Comparison of ENCODE assay signal across 8 cellular contexts in genomic region chr12:32134144-32134888, GRCh38. TPM values are rescaled to one million over a fixed set of nuclear protein-coding genes. Genes with fewer than 3 reads are reported as not detected.
DNase-seq lines count a peak whose midpoint lies in the region; TF ChIP-seq lines count a peak whose summit lies in the region.

No MANE protein-coding gene starts in this region.

- H3K9me3 Mint-ChIP-seq in HFFc6 = no peaks in the 10 kb centered on the region

- H4K20me1 ChIP-seq in OCI-LY1 (ENCODE audit: insufficient read depth, low read length) = no peaks in the 10 kb centered on the region

- H3K79me2 ChIP-seq in OCI-LY1 (ENCODE audit: insufficient read depth, low read length) = peaks cover 7% of the 10 kb centered on the region

- peak overlapping the region; percentile 37; the same call in 1 of the 2 replicates for H3K9ac ChIP-seq in OCI-LY1 (ENCODE audit: low read length)

- H3K27ac ChIP-seq in OCI-LY1 (ENCODE audit: low read depth, low read length, poor library complexity, severe bottlenecking) (peak overlapping the region; percentile 99), ascending aorta (peak overlapping the region; percentile 3 to 58), spleen (peak overlapping the region in 5 of 8 donors; percentile 14 to 60 (median 44))

- H3K27me3 Mint-ChIP-seq in HFFc6 (ENCODE audit: insufficient read depth) = peaks cover 3% of the 10 kb centered on the region

- H3K27me3 ChIP-seq in OCI-LY1 (ENCODE audit: insufficient read depth, low read length) (no peaks in the 10 kb centered on the region), ascending aorta (no peaks in the 10 kb centered on the region), spleen (replicated peaks in 1 of 7) (no peaks in the 10 kb centered on the region)

- H3K9me3 ChIP-seq in OCI-LY1 (ENCODE audit: low read length) (no peaks in the 10 kb centered on the region), ascending aorta (no peaks in the 10 kb centered on the region), spleen (no peaks in the 10 kb centered on the region)

- WGBS in spleen, 5 donors = 25 to 51% (median 35%) methylated on average over 8 of the region's 8 CpGs

- H3K27ac Mint-ChIP-seq in HFFc6 = peak overlapping the region; percentile 76

- H3K4me1 ChIP-seq in OCI-LY1 (ENCODE audit: insufficient read depth, low read length, severe bottlenecking) (peaks cover 83% of the 10 kb centered on the region), ascending aorta (peaks cover 0 to 5% of the 10 kb centered on the region in 2 donors), spleen (peaks cover 6 to 33% (median 17%) of the 10 kb centered on the region in 6 donors)

- peak overlapping the region; percentile 9 for H3K4me3 ChIP-seq in OCI-LY1 (ENCODE audit: low read depth, low read length, poor library complexity, severe bottlenecking)
- no peak overlapping the region for H3K4me3 ChIP-seq in ascending aorta
- no peak overlapping the region for H3K4me3 ChIP-seq in spleen

- no peak overlapping the region for H2AFZ ChIP-seq in OCI-LY1 (ENCODE audit: low read length)

- TF ChIP-seq CTCF in GM13976 (IDR thresholded peaks at IDR 0.05; ENCODE audit: borderline replicate concordance, control extremely low read depth, extremely low read depth, insufficient read depth, missing control alignments) (peak; percentile 7), HFFc6 (IDR thresholded peaks at IDR 0.05) (peak; percentile 46; the same call in 1 of the 2 replicates), OCI-LY1 (IDR thresholded peaks at IDR 0.05; ENCODE audit: low read length) (peak; percentile 7; the same call in 1 of the 2 replicates), ascending aorta (IDR thresholded peaks at IDR 0.05) (no peak), spleen (IDR thresholded peaks at IDR 0.05 in 8 of 11, conservative IDR thresholded peaks at IDR 0.05 in 3 of 11) (peak in 1 of 11 experiments; percentile 22)

- 0 out of 2 replicates have a peak, but pooled peaks cover 11% of the 10 kb centered on the region for H3K36me3 Mint-ChIP-seq in HFFc6 (ENCODE audit: low read depth)

- in situ Hi-C loops in GM13976 (cut with MboI; ENCODE audit: low sequenced_read_pairs, unreplicated experiment) = no loop called here

- DNase-seq in GM13976 (ENCODE audit: low spot score) = peak; percentile 51
- DNase-seq in HFFc6 = peak; percentile 63
- no peak for DNase-seq in ascending aorta (ENCODE audit: low spot score in 2 of 2)
- DNase-seq in spleen = no peak
- no peak for DNase-seq in NCI-H187 treated with DMSO at 0.1 percent for 48 hours (lab: John Stamatoyannopoulos, UW)
- DNase-seq in mucosa of gallbladder (ENCODE audit: low spot score) = no peak
- DNase-seq in D341Med (ENCODE audit: low spot score) = no peak

- H3K4me1 Mint-ChIP-seq in HFFc6 (ENCODE audit: low read depth) = peaks cover 22% of the 10 kb centered on the region

- intact Hi-C loops in ascending aorta (cut with DNase I) = no loop called here
- intact Hi-C loops in spleen (cut with DNase I; ENCODE audit: low total_unique reads) = no loop called here

- H3K4me2 ChIP-seq in OCI-LY1 (ENCODE audit: low read length) = peak overlapping the region; percentile 50

- H3K4me3 Mint-ChIP-seq in HFFc6 = peak overlapping the region; percentile 38; the same call in 1 of the 2 replicates

- no peaks in the 10 kb centered on the region for H3K36me3 ChIP-seq in OCI-LY1 (ENCODE audit: insufficient read depth, low read length)
- H3K36me3 ChIP-seq in ascending aorta = no peaks in the 10 kb centered on the region
- H3K36me3 ChIP-seq in spleen = no peaks in the 10 kb centered on the region

- no peak for TF ChIP-seq POLR2A in spleen (IDR thresholded peaks at IDR 0.05)

- H3K9me2 ChIP-seq in OCI-LY1 (ENCODE audit: low read depth, low read length) = no peaks in the 10 kb centered on the region

- peaks cover 7% of the 10 kb centered on the region; the same call in 1 of the 2 replicates for H3F3A ChIP-seq in OCI-LY1 (ENCODE audit: insufficient read depth, low read length)

RNA-seq across cellular contexts. Expression of gene BICD1, which starts 27.7 kb away (rescaled TPM):
- 10 to 100 TPM; 24.5 to 36.6 (median 32.4) TPM for total RNA-seq in HFFc6 (2021; fragmentation: NEBNext Ultra II Directional; extraction: Animal tissue kit (Norgen Biotek cat#: 25700))
- total RNA-seq in ascending aorta = 33.8 TPM
- total RNA-seq in spleen = 10 to 100 TPM; 23.1 to 62.9 (median 56.7) TPM
- 10 to 100 TPM in 2 of 3 donors, 1 to 10 TPM in 1; 8.5 to 11.6 (median 10.9) TPM for polyA plus RNA-seq in spleen
- 30.1 TPM for total RNA-seq in mucosa of gallbladder

Comparison
In these comparisons a context has a peak if more than half of its experiments do, and no peak if none do; other contexts are left out.
1. DNase-seq: peak in GM13976 (single experiment) and HFFc6 (single experiment); none in ascending aorta (0 of 2), spleen (single experiment), NCI-H187 treated with DMSO at 0.1 percent for 48 hours (single experiment), mucosa of gallbladder (single experiment) and D341Med (single experiment).
2. CTCF ChIP-seq: peak in GM13976 (single experiment), HFFc6 (single experiment) and OCI-LY1 (single experiment); none in ascending aorta (0 of 3).
3. H3K27ac ChIP-seq: peak in every context shown above with its lines; median percentile 99 in OCI-LY1; 44 in spleen; 30 in ascending aorta.